20 cellular contexts compared by ENCODE assay signal in the genomic region with DNA sequence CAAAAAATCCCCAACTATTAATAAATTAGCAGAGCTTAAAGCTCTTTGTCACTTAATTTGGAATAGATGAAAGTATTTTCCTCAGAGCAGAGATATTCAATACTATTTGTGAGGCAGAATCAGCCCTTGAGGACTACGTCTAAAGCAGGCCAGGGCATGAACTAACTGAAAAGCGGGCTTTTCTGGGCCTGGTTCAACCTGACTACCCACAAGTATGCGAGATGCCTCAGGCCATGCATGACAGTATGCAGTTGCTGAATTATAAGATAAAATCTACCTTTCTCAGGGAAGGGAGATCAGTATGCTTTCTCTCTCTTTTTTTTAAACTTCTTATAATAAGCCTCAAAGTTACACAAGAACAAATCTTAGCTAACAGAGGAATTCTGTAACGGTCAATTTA. TPM values are rescaled to one million over a fixed set of nuclear protein-coding genes. Genes with fewer than 3 reads are reported as not detected.
DNase-seq lines count a peak whose midpoint lies in the region; ATAC-seq, FAIRE-seq and TF ChIP-seq lines count a peak whose summit lies in the region.
"Had no signal": no experiment of that assay in that cellular context is flagged by ENCODE, and none has a peak within 500 bp of the region (broad histone marks: within the 10 kb centered on the region; RNA-seq: fewer than 3 reads in every experiment).

No MANE protein-coding gene starts in this region.

- H3K4me1 ChIP-seq in astrocyte (ENCODE audit: insufficient read depth, low read length) (no peaks in the 10 kb centered on the region), thyroid gland (peaks cover 6 to 8% of the 10 kb centered on the region in 2 donors), vagina (peaks cover 5% of the 10 kb centered on the region)
- H3K4me1 ChIP-seq: psoas muscle, tibial artery had no signal

- DNase-seq in M059J (ENCODE audit: low read depth) (peak; percentile 88), astrocyte (ENCODE audit: low read depth) (peak; percentile 13), iris pigment epithelial cell (ENCODE audit: low read depth) (peak; percentile 31), thyroid gland (peak; percentile 72 to 80), vagina (ENCODE audit: extremely low spot score in 2 of 2) (no peak), occipital lobe (lab: John Stamatoyannopoulos, UW) (no peak)
- DNase-seq: activated CD4-positive, CD25-positive, alpha-beta regulatory T cell treated with anti-CD3 and anti-CD28 coated beads, Interleukin-2, amount 50 U/mL, for 72 hours; activated gamma-delta T cell; anterior cingulate cortex; DMS 273 treated with DMSO at 0.1 percent for 48 hours; H7; Kasumi-1; natural killer cell; NCI-H146; psoas muscle; spleen; T-helper 9 cell; tibial artery had no signal

- H3K9me3 ChIP-seq in astrocyte (ENCODE audit: insufficient read depth, low read depth, low read length) (no peaks in the 10 kb centered on the region), thyroid gland (no peaks in the 10 kb centered on the region), vagina (no peaks in the 10 kb centered on the region)
- H3K9me3 ChIP-seq: psoas muscle, spleen, tibial artery had no signal

- H3K9me3 Mint-ChIP-seq in astrocyte (ENCODE audit: unreplicated experiment): no peaks in the 10 kb centered on the region
- H3K9me3 Mint-ChIP-seq: natural killer cell had no signal

- H3K27me3 ChIP-seq in astrocyte (ENCODE audit: insufficient read depth, low read length) (no peaks in the 10 kb centered on the region), thyroid gland (no peaks in the 10 kb centered on the region), vagina (no peaks in the 10 kb centered on the region)
- H3K27me3 ChIP-seq: spleen, tibial artery had no signal

- H3K36me3 Mint-ChIP-seq in astrocyte (ENCODE audit: low read depth, unreplicated experiment): no peaks in the 10 kb centered on the region
- H3K36me3 Mint-ChIP-seq: natural killer cell had no signal

- H2AFZ ChIP-seq in astrocyte (ENCODE audit: low read depth, low read length): no peak overlapping the region

- no peak overlapping the region for H3K4me2 ChIP-seq in astrocyte (ENCODE audit: low read length)

- H3K9ac ChIP-seq in astrocyte (ENCODE audit: low read length): no peak overlapping the region

- H4K20me1 ChIP-seq in astrocyte (ENCODE audit: insufficient read depth, low read length): no peaks in the 10 kb centered on the region

- H3K4me1 Mint-ChIP-seq in astrocyte (ENCODE audit: low read depth, unreplicated experiment): no peaks in the 10 kb centered on the region
- H3K4me1 Mint-ChIP-seq: natural killer cell had no signal

- H3K27ac ChIP-seq in astrocyte (ENCODE audit: low read depth, low read length): no peak overlapping the region
- peak overlapping the region; percentile 56 to 67 (median 58) for H3K27ac ChIP-seq in thyroid gland
- H3K27ac ChIP-seq in vagina: no peak overlapping the region
- H3K27ac ChIP-seq: psoas muscle, spleen, tibial artery had no signal

- no peak overlapping the region for H3K27ac Mint-ChIP-seq in astrocyte (ENCODE audit: unreplicated experiment)
- H3K27ac Mint-ChIP-seq: natural killer cell had no signal

- no peaks in the 10 kb centered on the region for H3K79me2 ChIP-seq in astrocyte (ENCODE audit: insufficient read depth, low read length)

- H3K36me3 ChIP-seq in astrocyte (ENCODE audit: insufficient read depth, low read length) (no peaks in the 10 kb centered on the region), thyroid gland (no peaks in the 10 kb centered on the region), vagina (no peaks in the 10 kb centered on the region)

- TF ChIP-seq CTCF in astrocyte (IDR thresholded peaks at IDR 0.05; ENCODE audit: insufficient read depth, low read depth, low read length) (no peak), thyroid gland (IDR thresholded peaks at IDR 0.05) (no peak), vagina (IDR thresholded peaks at IDR 0.05) (no peak)

- intact Hi-C loops in thyroid gland (cut with DNase I) (no loop called here), vagina (cut with DNase I) (no loop called here)

- H3K27me3 Mint-ChIP-seq in astrocyte (ENCODE audit: low read depth, unreplicated experiment): no peaks in the 10 kb centered on the region

- no peak for FAIRE-seq in astrocyte (lab: Jason Lieb, UNC)

- no peak overlapping the region for H3K4me3 ChIP-seq in astrocyte (ENCODE audit: insufficient read depth, low read depth, low read length)
- H3K4me3 ChIP-seq in thyroid gland (replicated peaks in 1 of 3): no peak overlapping the region
- H3K4me3 ChIP-seq in vagina: no peak overlapping the region
- H3K4me3 ChIP-seq: psoas muscle, spleen, tibial artery had no signal

- no peak for TF ChIP-seq POLR2A in thyroid gland (IDR thresholded peaks at IDR 0.05)
- no peak for TF ChIP-seq POLR2A in vagina (IDR thresholded peaks at IDR 0.05)
- TF ChIP-seq POLR2A in GM18505 (IDR thresholded peaks at IDR 0.05; ENCODE audit: borderline replicate concordance, extremely low read depth, insufficient read depth, insufficient read length): no peak

- 26 to 53% methylated on average over 4 of the region's 4 CpGs for WGBS in thyroid gland, 2 donors

- no peak for ATAC-seq in GM18505 (IDR thresholded peaks at IDR 0.05; ENCODE audit: unreplicated experiment)
- ATAC-seq in GM19023 (IDR thresholded peaks at IDR 0.05; ENCODE audit: unreplicated experiment): no peak
- ATAC-seq: natural killer cell, psoas muscle had no signal

- no peak overlapping the region for H3K4me3 Mint-ChIP-seq in astrocyte (ENCODE audit: unreplicated experiment)
- H3K4me3 Mint-ChIP-seq: natural killer cell had no signal

RNA-seq across cellular contexts. Expression of a gene that starts 20.1 kb away (rescaled TPM):
- total RNA-seq in M059J (2014; rRNA removed; shearing (Covaris generic)): 4.6 and 6.5 TPM in 2 replicates
- total RNA-seq in astrocyte (10.8 TPM in 2 replicates), thyroid gland (10 to 100 TPM; 29.2 to 43.5 (median 30.4) TPM), vagina (30.2 TPM), occipital lobe (36.3 TPM)

Comparison
In these comparisons a context has a peak if more than half of its experiments do, and no peak if none do; other contexts are left out.
1. DNase-seq: peak in M059J (single experiment), astrocyte (single experiment), iris pigment epithelial cell (single experiment) and thyroid gland (2 of 2); none in vagina (0 of 2) and occipital lobe (single experiment).
2. H3K27ac ChIP-seq: peak in thyroid gland (3 of 3); none in astrocyte (single experiment) and vagina (single experiment).